In genomic region chr6:3421145-3421544, GRCh38 we compare ENCODE assay signal across 25 cellular contexts. TPM values are rescaled to one million over a fixed set of nuclear protein-coding genes. Genes with fewer than 3 reads are reported as not detected.
DNase-seq lines count a peak whose midpoint lies in the region; ATAC-seq, FAIRE-seq and TF ChIP-seq lines count a peak whose summit lies in the region.
"Had no signal": no experiment of that assay in that cellular context is flagged by ENCODE, and none has a peak within 500 bp of the region (broad histone marks: within the 10 kb centered on the region; RNA-seq: fewer than 3 reads in every experiment).

No MANE protein-coding gene starts in this region.

- no TSS peak for BruUV-seq in Caco-2 (replicated peaks; lab: Mats Ljungman, UMichigan)
- BruUV-seq in PC-3 (replicated peaks; lab: Mats Ljungman, UMichigan) = no TSS peak

- POLR2A ChIA-PET in Caco-2 (lab: Charles Lee) = no interaction called here
- POLR2A ChIA-PET in H1 (lab: Charles Lee; ENCODE audit: partially characterized antibody) = no interaction called here
- POLR2A ChIA-PET in PC-3 (lab: Charles Lee; ENCODE audit: unreplicated experiment) = no interaction called here

- H2BK5ac ChIP-seq in H1 (ENCODE audit: low read depth, low read length) = peak overlapping the region; percentile 62; the same call in 1 of the 2 replicates
- H2BK5ac ChIP-seq in trophoblast cell (ENCODE audit: low read depth, low read length, poor library complexity) = no peak overlapping the region

- H3K79me1 ChIP-seq in H1 (ENCODE audit: low read depth, low read length) = no peaks in the 10 kb centered on the region; the same call in 1 of the 2 replicates
- H3K79me1 ChIP-seq in trophoblast cell (ENCODE audit: low read length) = peaks cover 6% of the 10 kb centered on the region

- intact Hi-C loops in Caco-2 (cut with micrococcal nuclease; ENCODE audit: unreplicated experiment) (no loop called here), PC-3 (cut with micrococcal nuclease) (no loop called here)

- no peak for TF ChIP-seq RAD21 in H1 (IDR thresholded peaks at IDR 0.05 in 1 of 2, conservative IDR thresholded peaks at IDR 0.05 in 1 of 2; ENCODE audit: low read depth in 2 of 2, low read length in 2 of 2)

- no peak overlapping the region for H3K4me3 Mint-ChIP-seq in Caco-2 (ENCODE audit: unreplicated experiment)
- H3K4me3 Mint-ChIP-seq: CD4-positive, alpha-beta memory T cell had no signal

- no peaks in the 10 kb centered on the region; the same call in 1 of the 2 replicates for H3K23me2 ChIP-seq in H1 (ENCODE audit: low read depth, low read length)

- no peaks in the 10 kb centered on the region for H3F3A ChIP-seq in PC-3 (ENCODE audit: low read length, unreplicated experiment)

- H3K27ac Mint-ChIP-seq in Caco-2 (ENCODE audit: unreplicated experiment) = peak overlapping the region; percentile 60
- H3K27ac Mint-ChIP-seq: CD4-positive, alpha-beta memory T cell had no signal

- peaks cover 70% of the 10 kb centered on the region for H3K4me1 ChIP-seq in Caco-2
- H3K4me1 ChIP-seq in H1 (replicated peaks in 1 of 4; ENCODE audit: control insufficient read depth in 3 of 4, insufficient read depth in 4 of 4, low read length in 3 of 4) = peaks cover 30 to 51% (median 42%) of the 10 kb centered on the region in 4 experiments
- peaks cover 32 to 36% of the 10 kb centered on the region in 2 experiments for H3K4me1 ChIP-seq in trophoblast cell (ENCODE audit: control insufficient read depth in 1 of 2, insufficient read depth in 2 of 2, low read length in 2 of 2)
- peaks cover 42% of the 10 kb centered on the region for H3K4me1 ChIP-seq in PC-3 (ENCODE audit: insufficient read depth, low read length)

- in situ Hi-C loops in GM13977 (cut with MboI; ENCODE audit: low pct_unique_long_range_greater_than_20kb, low sequenced_read_pairs, unreplicated experiment) = no loop called here

- no peak overlapping the region for H4K12ac ChIP-seq in trophoblast cell (ENCODE audit: low read depth, low read length)

- no peak overlapping the region for H4K8ac ChIP-seq in H1 (ENCODE audit: extremely low read depth, insufficient read depth, low read length)
- H4K8ac ChIP-seq in trophoblast cell (ENCODE audit: low read depth, low read length) = no peak overlapping the region

- ATAC-seq in PC-3 = no peak
- ATAC-seq: Panc1 had no signal

- H4K5ac ChIP-seq in H1 (ENCODE audit: insufficient read length, low read depth, low read length) = no peak overlapping the region

- FAIRE-seq in H1 (lab: Jason Lieb, UNC) = no peak
- FAIRE-seq: A204.1, G401.6, GM12878 had no signal

- no peak overlapping the region for H3K56ac ChIP-seq in H1 (replicated peaks; ENCODE audit: insufficient read length, low read depth, low read length)

- H2BK20ac ChIP-seq in H1 (ENCODE audit: low read length) = no peak overlapping the region

- no peaks in the 10 kb centered on the region for H3K27me3 Mint-ChIP-seq in Caco-2 (ENCODE audit: insufficient read depth, unreplicated experiment)
- H3K27me3 Mint-ChIP-seq: CD4-positive, alpha-beta memory T cell had no signal

- H4K20me1 ChIP-seq in H1 (replicated peaks in 1 of 2; ENCODE audit: control insufficient read depth in 1 of 2, insufficient read depth in 2 of 2, low read length in 2 of 2) (no peaks in the 10 kb centered on the region), PC-3 (ENCODE audit: low read length) (no peaks in the 10 kb centered on the region)

- no peak overlapping the region for H2BK15ac ChIP-seq in H1 (ENCODE audit: low read length)

- H3K14ac ChIP-seq in H1 (ENCODE audit: insufficient read length) (no peak overlapping the region), trophoblast cell (ENCODE audit: low read length) (no peak overlapping the region)

- H3K36me3 ChIP-seq in Caco-2 (ENCODE audit: control insufficient read depth, insufficient read depth, low read length) (no peaks in the 10 kb centered on the region), H1 (ENCODE audit: control insufficient read depth in 2 of 4, insufficient read depth in 4 of 4, low read length in 3 of 4) (no peaks in the 10 kb centered on the region), trophoblast cell (ENCODE audit: control insufficient read depth in 1 of 2, insufficient read depth in 2 of 2, low read length in 2 of 2) (no peaks in the 10 kb centered on the region), PC-3 (ENCODE audit: low read depth, low read length) (no peaks in the 10 kb centered on the region)

- no peaks in the 10 kb centered on the region for H3K27me3 ChIP-seq in Caco-2 (replicated peaks; ENCODE audit: control insufficient read depth, insufficient read depth, low read length)
- H3K27me3 ChIP-seq in H1 (replicated peaks in 1 of 4; ENCODE audit: control insufficient read depth in 3 of 4, extremely low read depth in 1 of 4, insufficient read depth in 3 of 4, low read length in 3 of 4) = no peaks in the 10 kb centered on the region
- no peaks in the 10 kb centered on the region for H3K27me3 ChIP-seq in trophoblast cell (ENCODE audit: insufficient read depth, low read length)
- no peaks in the 10 kb centered on the region for H3K27me3 ChIP-seq in PC-3 (ENCODE audit: low read length)

- H2AFZ ChIP-seq in H1 (ENCODE audit: low read length) = no peak overlapping the region
- no peak overlapping the region for H2AFZ ChIP-seq in trophoblast cell (ENCODE audit: insufficient read depth, low read length, poor library complexity)
- H2AFZ ChIP-seq in PC-3 (ENCODE audit: low read length) = no peak overlapping the region

- no peak for TF ChIP-seq CTCF in Caco-2 (IDR thresholded peaks at IDR 0.05; ENCODE audit: insufficient read depth in 1 of 2, low read depth in 1 of 2, low read length in 1 of 2, severe bottlenecking in 1 of 2, unreplicated experiment in 1 of 2)
- no peak for TF ChIP-seq CTCF in H1 (IDR thresholded peaks at IDR 0.05; ENCODE audit: control extremely low read depth in 1 of 3, insufficient read depth in 1 of 3, low read depth in 1 of 3, low read length in 3 of 3)
- TF ChIP-seq CTCF in PC-3 (conservative IDR thresholded peaks at IDR 0.05; ENCODE audit: low read depth, low read length) = no peak
- no peak for TF ChIP-seq CTCF in GM13977 (IDR thresholded peaks at IDR 0.05; ENCODE audit: extremely low read depth, insufficient read depth, missing control alignments)

- no peaks in the 10 kb centered on the region for H3K9me3 Mint-ChIP-seq in Caco-2 (ENCODE audit: unreplicated experiment)
- H3K9me3 Mint-ChIP-seq: CD4-positive, alpha-beta memory T cell had no signal

- WGBS in H1 (ENCODE audit: extremely low coverage in 1 of 2, insufficient coverage in 1 of 2, insufficient read length in 1 of 2, insufficient replicate concordance in 2 of 2, low coverage in 1 of 2, low lambda C conversion rate in 2 of 2, missing lambda C conversion rate in 1 of 2), 2 experiments = 90% methylated on average over 3 of the region's 3 CpGs; no CpG with 5 or more reads in 1 of the 2 experiments
- WGBS in trophoblast cell (ENCODE audit: extremely low coverage, insufficient coverage, insufficient read length) = no CpG with 5 or more reads among the region's 3 CpGs

- H3K27ac ChIP-seq in H1 (ENCODE audit: low read depth, low read length) (no peak overlapping the region), trophoblast cell (ENCODE audit: low read depth, low read length) (peak overlapping the region; percentile 20), PC-3 (ENCODE audit: low read length) (no peak overlapping the region)
- H3K27ac ChIP-seq: RWPE1 had no signal

- H3K4me2 ChIP-seq in H1 (ENCODE audit: insufficient read depth in 1 of 2, low read depth in 2 of 2, low read length in 2 of 2) (no peak overlapping the region), trophoblast cell (ENCODE audit: low read length) (no peak overlapping the region), PC-3 (ENCODE audit: low read length) (no peak overlapping the region)
- H3K4me2 ChIP-seq: SK-N-SH had no signal

- no peak for TF ChIP-seq POLR2A in H1 (IDR thresholded peaks at IDR 0.05; ENCODE audit: control extremely low read depth in 1 of 2, low read depth in 2 of 2, low read length in 2 of 2)

- H3K9me3 ChIP-seq in Caco-2 (no peaks in the 10 kb centered on the region; the same call in 1 of the 2 replicates), H1 (ENCODE audit: insufficient read depth in 2 of 2, low read depth in 1 of 2, low read length in 1 of 2) (no peaks in the 10 kb centered on the region), trophoblast cell (ENCODE audit: insufficient read depth, low read depth, low read length) (no peaks in the 10 kb centered on the region), PC-3 (ENCODE audit: low read length) (no peaks in the 10 kb centered on the region)
- H3K9me3 ChIP-seq: SK-N-SH had no signal

- H3K9me2 ChIP-seq in PC-3 (replicated peaks; ENCODE audit: low read length) = no peaks in the 10 kb centered on the region
- H3K9me2 ChIP-seq: SK-N-SH had no signal

- CTCF ChIA-PET in Caco-2 (lab: Charles Lee) (interaction anchor here (1.6 kb wide), 1 partner anchor 36 kb away, joined by 4 read pairs; the partner anchor contains the start of gene SLC22A23), H1 (lab: Charles Lee; ENCODE audit: partially characterized antibody) (interaction anchor here (1.3 to 2.3 kb wide), 2 partner anchors 10 to 18 kb away, joined by 4 to 15 read pairs; no protein-coding TSS in a partner anchor), PC-3 (lab: Charles Lee) (no interaction called here)

- H2BK12ac ChIP-seq in H1 (ENCODE audit: low read depth, low read length) (no peak overlapping the region), trophoblast cell (ENCODE audit: low read length) (no peak overlapping the region)

- H3K4ac ChIP-seq in H1 (replicated peaks; ENCODE audit: insufficient read length, low read depth, low read length) = no peak overlapping the region
- no peak overlapping the region for H3K4ac ChIP-seq in trophoblast cell (ENCODE audit: low read depth, low read length)

- H3K18ac ChIP-seq in H1 (ENCODE audit: extremely low read depth, low read length) (no peak overlapping the region), trophoblast cell (ENCODE audit: low read length) (no peak overlapping the region)

- TF ChIP-seq EP300 in H1 (IDR thresholded peaks at IDR 0.05; ENCODE audit: borderline replicate concordance in 1 of 2, low read depth in 2 of 2, low read length in 2 of 2) = no peak

- peaks cover 21% of the 10 kb centered on the region for H3K36me3 Mint-ChIP-seq in Caco-2 (ENCODE audit: insufficient read depth, unreplicated experiment)
- H3K36me3 Mint-ChIP-seq: CD4-positive, alpha-beta memory T cell had no signal

- H3K4me1 Mint-ChIP-seq in Caco-2 (ENCODE audit: low read depth, unreplicated experiment) = peaks cover 48% of the 10 kb centered on the region

- H4K91ac ChIP-seq in H1 (replicated peaks; ENCODE audit: insufficient read length, low read length) = no peak overlapping the region
- no peak overlapping the region for H4K91ac ChIP-seq in trophoblast cell (ENCODE audit: low read depth, low read length)

- H2BK120ac ChIP-seq in H1 (replicated peaks; ENCODE audit: low read depth, low read length) (no peak overlapping the region), trophoblast cell (ENCODE audit: insufficient read depth, low read length, poor library complexity) (no peak overlapping the region)

- no peak overlapping the region for H3K23ac ChIP-seq in H1 (ENCODE audit: insufficient read length)
- no peak overlapping the region for H3K23ac ChIP-seq in trophoblast cell (ENCODE audit: low read length)

- H3K4me3 ChIP-seq in Caco-2 (ENCODE audit: low read depth, low read length) = no peak overlapping the region
- no peak overlapping the region for H3K4me3 ChIP-seq in H1 (ENCODE audit: extremely low read depth in 1 of 4, insufficient read depth in 2 of 4, low read depth in 3 of 4, low read length in 4 of 4)
- H3K4me3 ChIP-seq in trophoblast cell (ENCODE audit: low read depth, low read length) = no peak overlapping the region
- no peak overlapping the region for H3K4me3 ChIP-seq in PC-3 (ENCODE audit: low read length)
- H3K4me3 ChIP-seq: GM12878 had no signal

- DNase-seq in Caco-2 (no peak), OCI-M1 (lab: John Stamatoyannopoulos, UW) (peak; percentile 30), H1 (ENCODE audit: low read depth in 1 of 2, low spot score in 2 of 2) (no peak), trophoblast cell (no peak), PC-3 (no peak), GM13977 (ENCODE audit: low spot score) (no peak), inferior parietal cortex (ENCODE audit: extremely low spot score) (no peak)
- DNase-seq: C1 segment of cervical spinal cord; CD4-positive, alpha-beta memory T cell; COR-L47; H7; KG1; MM.1S; NCI-H2029; NCI-H446 treated with DMSO at 0.1 percent for 48 hours; NCI-H526; NCI-H82; SHP77; SK-N-SH; SW 1271 had no signal

- no peak overlapping the region for H2AK5ac ChIP-seq in H1 (ENCODE audit: low read depth, low read length)
- no peak overlapping the region for H2AK5ac ChIP-seq in trophoblast cell (ENCODE audit: low read length)

- H3K9ac ChIP-seq in H1 (replicated peaks in 1 of 4; ENCODE audit: extremely low read depth in 1 of 4, low read depth in 3 of 4, low read length in 3 of 4) (no peak overlapping the region), trophoblast cell (ENCODE audit: low read length) (no peak overlapping the region), PC-3 (ENCODE audit: low read length) (no peak overlapping the region)
- H3K9ac ChIP-seq: SK-N-SH had no signal

- H3K79me2 ChIP-seq in H1 (ENCODE audit: control insufficient read depth in 1 of 2, insufficient read depth in 2 of 2, low read length in 2 of 2) = peaks cover 0 to 59% of the 10 kb centered on the region in 2 experiments; a peak in 2 of 4 replicates
- peaks cover 3% of the 10 kb centered on the region for H3K79me2 ChIP-seq in trophoblast cell (ENCODE audit: control insufficient read depth, insufficient read depth, low read length, poor library complexity)
- H3K79me2 ChIP-seq in PC-3 (ENCODE audit: low read length) = no peaks in the 10 kb centered on the region

RNA-seq across cellular contexts. Expression of gene SLC22A23, which starts 35.7 kb away (rescaled TPM):
- 44.9 and 45.5 TPM in 2 replicates for total RNA-seq in Caco-2 (2022)
- total RNA-seq in H1 (2021; fragmentation: NEBNext Ultra II Directional; extraction: Animal tissue kit (Norgen Biotek cat#: 25700)) = 37.1 and 38.4 TPM in 2 replicates
- polyA plus RNA-seq in H1 (2011; rRNA removed) = 9.9 and 15.8 TPM in 2 replicates
- polyA plus RNA-seq in H1 (2011; cell fraction: cytosol; rRNA removed) = 10.2 TPM
- 28.3 TPM for polyA plus RNA-seq in H1 (2011; cell fraction: nucleus; rRNA removed)
- 15.4 to 22.2 TPM (median 19.8 TPM) in 4 replicates for polyA plus RNA-seq in H1 (2012, experiment 1 of 2)
- 11.3 TPM for polyA plus RNA-seq in H1 (2012, experiment 2 of 2)
- 26.5 TPM for polyA plus RNA-seq in H1 (2013, experiment 1 of 2)
- polyA plus RNA-seq in H1 (2013, experiment 2 of 2) = 28.3 TPM
- polyA minus RNA-seq in H1 (2011; rRNA and poly(A)+ RNA removed) = 19.6 and 26.4 TPM in 2 replicates
- 18.3 TPM for polyA minus RNA-seq in H1 (2011; cell fraction: cytosol; rRNA and poly(A)+ RNA removed)
- polyA minus RNA-seq in H1 (2011; cell fraction: nucleus; rRNA and poly(A)+ RNA removed) = 33.0 TPM
- polyA plus RNA-seq in trophoblast cell (2013) = 29.8 and 31.6 TPM in 2 replicates
- total RNA-seq in PC-3 (2014; rRNA removed) = 5.7 and 8.2 TPM in 2 replicates
- polyA plus RNA-seq: SK-N-SH had no signal
